3 cellular contexts compared by ENCODE assay signal in the genomic region with DNA sequence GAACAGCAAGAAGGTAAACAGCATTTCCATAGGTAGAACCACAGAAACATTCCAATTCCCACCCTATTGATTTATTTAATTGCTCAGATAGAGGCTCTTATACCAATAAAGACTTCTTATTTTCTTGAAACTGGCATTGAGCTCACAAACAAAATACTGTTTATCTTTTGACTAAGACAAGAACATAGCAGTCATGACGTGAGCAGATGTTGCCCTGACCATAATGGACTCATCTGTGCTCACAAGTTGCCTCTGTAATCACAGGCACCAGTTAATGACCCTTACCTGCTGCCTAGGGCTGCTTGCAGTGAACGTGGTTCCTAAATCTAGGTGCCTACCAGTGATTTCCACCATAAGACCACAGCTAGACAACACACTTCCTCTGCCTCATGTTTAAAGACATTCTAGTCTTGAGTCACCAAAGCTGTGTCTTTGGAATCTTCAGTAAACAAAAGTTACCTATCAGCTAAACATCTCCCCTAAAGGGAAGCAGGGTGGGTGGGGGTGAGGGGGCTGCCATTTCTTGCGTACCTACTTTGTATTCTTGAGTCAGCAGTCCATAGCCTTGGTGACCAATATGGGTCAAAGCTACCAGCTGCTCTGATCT.
TF ChIP-seq lines count a peak whose summit lies in the region.

No MANE protein-coding gene starts in this region.

TF ChIP-seq in liver, 16 proteins besides CTCF, POLR2A, EP300 and RAD21:
- no peak for TF ChIP-seq FOXA1 (IDR thresholded peaks at IDR 0.05)
- TF ChIP-seq FOXA2 (IDR thresholded peaks at IDR 0.05) = no peak
- TF ChIP-seq, protein P1, sequence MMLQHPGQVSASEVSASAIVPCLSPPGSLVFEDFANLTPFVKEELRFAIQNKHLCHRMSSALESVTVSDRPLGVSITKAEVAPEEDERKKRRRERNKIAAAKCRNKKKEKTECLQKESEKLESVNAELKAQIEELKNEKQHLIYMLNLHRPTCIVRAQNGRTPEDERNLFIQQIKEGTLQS (IDR thresholded peaks at IDR 0.05) = no peak
- no peak for TF ChIP-seq YY1 (IDR thresholded peaks at IDR 0.05)
- TF ChIP-seq, protein P2, sequence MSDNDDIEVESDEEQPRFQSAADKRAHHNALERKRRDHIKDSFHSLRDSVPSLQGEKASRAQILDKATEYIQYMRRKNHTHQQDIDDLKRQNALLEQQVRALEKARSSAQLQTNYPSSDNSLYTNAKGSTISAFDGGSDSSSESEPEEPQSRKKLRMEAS (IDR thresholded peaks at IDR 0.05) = no peak
- no peak for TF ChIP-seq HNF4A (conservative IDR thresholded peaks at IDR 0.05)
- TF ChIP-seq EGR1 (IDR thresholded peaks at IDR 0.05; ENCODE audit: low read depth in 2 of 2) = no peak
- TF ChIP-seq, protein P3, sequence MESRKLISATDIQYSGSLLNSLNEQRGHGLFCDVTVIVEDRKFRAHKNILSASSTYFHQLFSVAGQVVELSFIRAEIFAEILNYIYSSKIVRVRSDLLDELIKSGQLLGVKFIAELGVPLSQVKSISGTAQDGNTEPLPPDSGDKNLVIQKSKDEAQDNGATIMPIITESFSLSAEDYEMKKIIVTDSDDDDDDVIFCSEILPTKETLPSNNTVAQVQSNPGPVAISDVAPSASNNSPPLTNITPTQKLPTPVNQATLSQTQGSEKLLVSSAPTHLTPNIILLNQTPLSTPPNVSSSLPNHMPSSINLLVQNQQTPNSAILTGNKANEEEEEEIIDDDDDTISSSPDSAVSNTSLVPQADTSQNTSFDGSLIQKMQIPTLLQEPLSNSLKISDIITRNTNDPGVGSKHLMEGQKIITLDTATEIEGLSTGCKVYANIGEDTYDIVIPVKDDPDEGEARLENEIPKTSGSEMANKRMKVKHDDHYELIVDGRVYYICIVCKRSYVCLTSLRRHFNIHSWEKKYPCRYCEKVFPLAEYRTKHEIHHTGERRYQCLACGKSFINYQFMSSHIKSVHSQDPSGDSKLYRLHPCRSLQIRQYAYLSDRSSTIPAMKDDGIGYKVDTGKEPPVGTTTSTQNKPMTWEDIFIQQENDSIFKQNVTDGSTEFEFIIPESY (IDR thresholded peaks at IDR 0.05) = no peak
- TF ChIP-seq NR2F2 (IDR thresholded peaks at IDR 0.05) = no peak
- no peak for TF ChIP-seq SP1 (IDR thresholded peaks at IDR 0.05)
- TF ChIP-seq, protein P4, sequence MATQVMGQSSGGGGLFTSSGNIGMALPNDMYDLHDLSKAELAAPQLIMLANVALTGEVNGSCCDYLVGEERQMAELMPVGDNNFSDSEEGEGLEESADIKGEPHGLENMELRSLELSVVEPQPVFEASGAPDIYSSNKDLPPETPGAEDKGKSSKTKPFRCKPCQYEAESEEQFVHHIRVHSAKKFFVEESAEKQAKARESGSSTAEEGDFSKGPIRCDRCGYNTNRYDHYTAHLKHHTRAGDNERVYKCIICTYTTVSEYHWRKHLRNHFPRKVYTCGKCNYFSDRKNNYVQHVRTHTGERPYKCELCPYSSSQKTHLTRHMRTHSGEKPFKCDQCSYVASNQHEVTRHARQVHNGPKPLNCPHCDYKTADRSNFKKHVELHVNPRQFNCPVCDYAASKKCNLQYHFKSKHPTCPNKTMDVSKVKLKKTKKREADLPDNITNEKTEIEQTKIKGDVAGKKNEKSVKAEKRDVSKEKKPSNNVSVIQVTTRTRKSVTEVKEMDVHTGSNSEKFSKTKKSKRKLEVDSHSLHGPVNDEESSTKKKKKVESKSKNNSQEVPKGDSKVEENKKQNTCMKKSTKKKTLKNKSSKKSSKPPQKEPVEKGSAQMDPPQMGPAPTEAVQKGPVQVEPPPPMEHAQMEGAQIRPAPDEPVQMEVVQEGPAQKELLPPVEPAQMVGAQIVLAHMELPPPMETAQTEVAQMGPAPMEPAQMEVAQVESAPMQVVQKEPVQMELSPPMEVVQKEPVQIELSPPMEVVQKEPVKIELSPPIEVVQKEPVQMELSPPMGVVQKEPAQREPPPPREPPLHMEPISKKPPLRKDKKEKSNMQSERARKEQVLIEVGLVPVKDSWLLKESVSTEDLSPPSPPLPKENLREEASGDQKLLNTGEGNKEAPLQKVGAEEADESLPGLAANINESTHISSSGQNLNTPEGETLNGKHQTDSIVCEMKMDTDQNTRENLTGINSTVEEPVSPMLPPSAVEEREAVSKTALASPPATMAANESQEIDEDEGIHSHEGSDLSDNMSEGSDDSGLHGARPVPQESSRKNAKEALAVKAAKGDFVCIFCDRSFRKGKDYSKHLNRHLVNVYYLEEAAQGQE (IDR thresholded peaks at IDR 0.05) = no peak
- no peak for TF ChIP-seq TAF1 (conservative IDR thresholded peaks at IDR 0.05)
- TF ChIP-seq GABPA (IDR thresholded peaks at IDR 0.05 in 1 of 2, conservative IDR thresholded peaks at IDR 0.05 in 1 of 2) = no peak
- no peak for TF ChIP-seq RXRA (IDR thresholded peaks at IDR 0.05)
- no peak for TF ChIP-seq HNF4G (IDR thresholded peaks at IDR 0.05)
- TF ChIP-seq JUND (IDR thresholded peaks at IDR 0.05) = no peak

TF ChIP-seq in HepG2, 621 proteins besides CTCF, POLR2A, EP300 and RAD21 (continues in another document):
- TF ChIP-seq ZNF17 (CRISPR knock-in tag; IDR thresholded peaks at IDR 0.05) (no peak), ZNF12 (CRISPR knock-in tag; IDR thresholded peaks at IDR 0.05) (no peak), CEBPG (CRISPR knock-in tag; IDR thresholded peaks at IDR 0.05) (no peak), KDM6A (CRISPR knock-in tag; IDR thresholded peaks at IDR 0.05; ENCODE audit: low read depth) (no peak)
- TF ChIP-seq, protein P5, sequence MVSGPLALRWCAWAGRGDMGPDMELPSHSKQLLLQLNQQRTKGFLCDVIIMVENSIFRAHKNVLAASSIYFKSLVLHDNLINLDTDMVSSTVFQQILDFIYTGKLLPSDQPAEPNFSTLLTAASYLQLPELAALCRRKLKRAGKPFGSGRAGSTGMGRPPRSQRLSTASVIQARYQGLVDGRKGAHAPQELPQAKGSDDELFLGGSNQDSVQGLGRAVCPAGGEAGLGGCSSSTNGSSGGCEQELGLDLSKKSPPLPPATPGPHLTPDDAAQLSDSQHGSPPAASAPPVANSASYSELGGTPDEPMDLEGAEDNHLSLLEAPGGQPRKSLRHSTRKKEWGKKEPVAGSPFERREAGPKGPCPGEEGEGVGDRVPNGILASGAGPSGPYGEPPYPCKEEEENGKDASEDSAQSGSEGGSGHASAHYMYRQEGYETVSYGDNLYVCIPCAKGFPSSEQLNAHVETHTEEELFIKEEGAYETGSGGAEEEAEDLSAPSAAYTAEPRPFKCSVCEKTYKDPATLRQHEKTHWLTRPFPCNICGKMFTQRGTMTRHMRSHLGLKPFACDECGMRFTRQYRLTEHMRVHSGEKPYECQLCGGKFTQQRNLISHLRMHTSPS (CRISPR knock-in tag; IDR thresholded peaks at IDR 0.05; ENCODE audit: low read depth) = no peak
- TF ChIP-seq, protein P6, sequence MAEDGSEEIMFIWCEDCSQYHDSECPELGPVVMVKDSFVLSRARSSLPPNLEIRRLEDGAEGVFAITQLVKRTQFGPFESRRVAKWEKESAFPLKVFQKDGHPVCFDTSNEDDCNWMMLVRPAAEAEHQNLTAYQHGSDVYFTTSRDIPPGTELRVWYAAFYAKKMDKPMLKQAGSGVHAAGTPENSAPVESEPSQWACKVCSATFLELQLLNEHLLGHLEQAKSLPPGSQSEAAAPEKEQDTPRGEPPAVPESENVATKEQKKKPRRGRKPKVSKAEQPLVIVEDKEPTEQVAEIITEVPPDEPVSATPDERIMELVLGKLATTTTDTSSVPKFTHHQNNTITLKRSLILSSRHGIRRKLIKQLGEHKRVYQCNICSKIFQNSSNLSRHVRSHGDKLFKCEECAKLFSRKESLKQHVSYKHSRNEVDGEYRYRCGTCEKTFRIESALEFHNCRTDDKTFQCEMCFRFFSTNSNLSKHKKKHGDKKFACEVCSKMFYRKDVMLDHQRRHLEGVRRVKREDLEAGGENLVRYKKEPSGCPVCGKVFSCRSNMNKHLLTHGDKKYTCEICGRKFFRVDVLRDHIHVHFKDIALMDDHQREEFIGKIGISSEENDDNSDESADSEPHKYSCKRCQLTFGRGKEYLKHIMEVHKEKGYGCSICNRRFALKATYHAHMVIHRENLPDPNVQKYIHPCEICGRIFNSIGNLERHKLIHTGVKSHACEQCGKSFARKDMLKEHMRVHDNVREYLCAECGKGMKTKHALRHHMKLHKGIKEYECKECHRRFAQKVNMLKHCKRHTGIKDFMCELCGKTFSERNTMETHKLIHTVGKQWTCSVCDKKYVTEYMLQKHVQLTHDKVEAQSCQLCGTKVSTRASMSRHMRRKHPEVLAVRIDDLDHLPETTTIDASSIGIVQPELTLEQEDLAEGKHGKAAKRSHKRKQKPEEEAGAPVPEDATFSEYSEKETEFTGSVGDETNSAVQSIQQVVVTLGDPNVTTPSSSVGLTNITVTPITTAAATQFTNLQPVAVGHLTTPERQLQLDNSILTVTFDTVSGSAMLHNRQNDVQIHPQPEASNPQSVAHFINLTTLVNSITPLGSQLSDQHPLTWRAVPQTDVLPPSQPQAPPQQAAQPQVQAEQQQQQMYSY (CRISPR knock-in tag; IDR thresholded peaks at IDR 0.05) = no peak

TF ChIP-seq in HEK293T, 16 proteins besides CTCF, POLR2A, EP300 and RAD21:
- TF ChIP-seq FOXM1 (IDR thresholded peaks at IDR 0.05; ENCODE audit: borderline replicate concordance) = no peak
- no peak for TF ChIP-seq L3MBTL2 (conservative IDR thresholded peaks at IDR 0.05)
- TF ChIP-seq HDGF (IDR thresholded peaks at IDR 0.05; ENCODE audit: borderline replicate concordance) = no peak
- TF ChIP-seq ARNT (IDR thresholded peaks at IDR 0.05) = no peak
- TF ChIP-seq BHLHE40 (IDR thresholded peaks at IDR 0.05; ENCODE audit: borderline replicate concordance) = no peak
- TF ChIP-seq FOXA1 (IDR thresholded peaks at IDR 0.05) = no peak
- TF ChIP-seq, protein P7, sequence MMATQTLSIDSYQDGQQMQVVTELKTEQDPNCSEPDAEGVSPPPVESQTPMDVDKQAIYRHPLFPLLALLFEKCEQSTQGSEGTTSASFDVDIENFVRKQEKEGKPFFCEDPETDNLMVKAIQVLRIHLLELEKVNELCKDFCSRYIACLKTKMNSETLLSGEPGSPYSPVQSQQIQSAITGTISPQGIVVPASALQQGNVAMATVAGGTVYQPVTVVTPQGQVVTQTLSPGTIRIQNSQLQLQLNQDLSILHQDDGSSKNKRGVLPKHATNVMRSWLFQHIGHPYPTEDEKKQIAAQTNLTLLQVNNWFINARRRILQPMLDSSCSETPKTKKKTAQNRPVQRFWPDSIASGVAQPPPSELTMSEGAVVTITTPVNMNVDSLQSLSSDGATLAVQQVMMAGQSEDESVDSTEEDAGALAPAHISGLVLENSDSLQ (IDR thresholded peaks at IDR 0.05) = no peak
- TF ChIP-seq SP1 (IDR thresholded peaks at IDR 0.05) = no peak
- no peak for TF ChIP-seq CTBP1 (IDR thresholded peaks at IDR 0.05; ENCODE audit: borderline replicate concordance)
- TF ChIP-seq NFRKB (IDR thresholded peaks at IDR 0.05) = no peak
- no peak for TF ChIP-seq FOXK2 (IDR thresholded peaks at IDR 0.05)
- no peak for TF ChIP-seq ELF4 (IDR thresholded peaks at IDR 0.05)
- TF ChIP-seq ZNF384 (IDR thresholded peaks at IDR 0.05) = no peak
- no peak for TF ChIP-seq TARDBP (IDR thresholded peaks at IDR 0.05)
- no peak for TF ChIP-seq LEF1 (IDR thresholded peaks at IDR 0.05; ENCODE audit: borderline replicate concordance)
- TF ChIP-seq SUZ12 (IDR thresholded peaks at IDR 0.05) = no peak
